ENCODE assay signal across 1 cellular context in the genomic region with DNA sequence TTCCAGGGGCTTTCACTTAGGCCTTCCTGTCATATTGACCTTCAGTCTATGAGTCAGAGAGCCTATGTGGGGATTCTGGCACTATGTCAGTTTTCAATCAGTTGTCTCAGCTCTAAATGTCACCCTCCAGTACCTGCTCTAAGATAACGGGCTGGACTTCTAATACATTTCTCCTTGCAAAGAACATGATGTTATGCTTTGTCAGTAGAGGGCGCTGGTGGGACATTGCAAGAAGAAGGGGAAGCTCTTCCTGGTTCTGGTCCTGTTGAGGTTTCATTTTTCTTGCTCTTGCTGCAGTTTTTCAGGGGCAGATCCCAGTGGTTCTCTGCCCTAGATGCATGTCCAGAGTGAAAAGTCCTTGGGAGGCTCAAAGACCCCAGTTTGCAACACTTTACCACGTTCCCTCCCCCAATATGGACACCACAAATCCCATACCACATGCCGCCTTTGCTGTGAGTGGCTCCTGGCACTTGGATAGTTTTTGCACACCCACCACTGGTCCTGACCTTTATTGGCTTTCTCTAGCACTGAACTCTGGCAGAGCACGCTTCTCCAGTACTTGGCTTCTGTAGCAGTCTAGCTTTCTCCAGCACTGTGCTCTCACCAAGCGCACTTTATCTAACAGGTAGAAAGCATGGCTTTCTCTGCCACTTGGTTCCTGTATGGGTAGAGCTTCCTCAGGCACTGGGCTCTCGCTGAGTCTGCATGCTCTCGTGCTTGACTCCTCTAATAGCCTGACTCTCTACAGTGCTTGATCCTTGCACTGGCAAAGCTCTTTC.
TF ChIP-seq lines count a peak whose summit lies in the region.

No MANE protein-coding gene starts in this region.

TF ChIP-seq in HepG2, 621 proteins besides CTCF, POLR2A, EP300 and RAD21 (continued from another document and continues in another):
- TF ChIP-seq GLI4 (CRISPR knock-in tag; IDR thresholded peaks at IDR 0.05; ENCODE audit: borderline replicate concordance): no peak
- no peak for TF ChIP-seq XBP1 (CRISPR knock-in tag; IDR thresholded peaks at IDR 0.05)
- peak; percentile 63 for TF ChIP-seq TGIF2 (CRISPR knock-in tag; IDR thresholded peaks at IDR 0.05)
- no peak for TF ChIP-seq ARNT2 (CRISPR knock-in tag; IDR thresholded peaks at IDR 0.05; ENCODE audit: low read depth)
- peak; percentile 19 for TF ChIP-seq NCOA2 (CRISPR knock-in tag; IDR thresholded peaks at IDR 0.05)
- TF ChIP-seq POLR2AphosphoS5 (IDR thresholded peaks at IDR 0.05; ENCODE audit: low read depth, low read length): peak; percentile 65
- no peak for TF ChIP-seq ZNF629 (CRISPR knock-in tag; conservative IDR thresholded peaks at IDR 0.05)
- TF ChIP-seq REPIN1 (CRISPR knock-in tag; IDR thresholded peaks at IDR 0.05; ENCODE audit: borderline replicate concordance, low read depth): peak; percentile 61; the same call in 1 of the 2 replicates
- no peak for TF ChIP-seq ZNF512 (CRISPR knock-in tag; IDR thresholded peaks at IDR 0.05)
- TF ChIP-seq NFE2L2 (IDR thresholded peaks at IDR 0.05; ENCODE audit: low read length): no peak
- no peak for TF ChIP-seq HNRNPK (IDR thresholded peaks at IDR 0.05; ENCODE audit: low read depth, low read length, poor library complexity, severe bottlenecking)
- TF ChIP-seq, protein P1, sequence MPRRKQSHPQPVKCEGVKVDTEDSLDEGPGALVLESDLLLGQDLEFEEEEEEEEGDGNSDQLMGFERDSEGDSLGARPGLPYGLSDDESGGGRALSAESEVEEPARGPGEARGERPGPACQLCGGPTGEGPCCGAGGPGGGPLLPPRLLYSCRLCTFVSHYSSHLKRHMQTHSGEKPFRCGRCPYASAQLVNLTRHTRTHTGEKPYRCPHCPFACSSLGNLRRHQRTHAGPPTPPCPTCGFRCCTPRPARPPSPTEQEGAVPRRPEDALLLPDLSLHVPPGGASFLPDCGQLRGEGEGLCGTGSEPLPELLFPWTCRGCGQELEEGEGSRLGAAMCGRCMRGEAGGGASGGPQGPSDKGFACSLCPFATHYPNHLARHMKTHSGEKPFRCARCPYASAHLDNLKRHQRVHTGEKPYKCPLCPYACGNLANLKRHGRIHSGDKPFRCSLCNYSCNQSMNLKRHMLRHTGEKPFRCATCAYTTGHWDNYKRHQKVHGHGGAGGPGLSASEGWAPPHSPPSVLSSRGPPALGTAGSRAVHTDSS (CRISPR knock-in tag; conservative IDR thresholded peaks at IDR 0.05): no peak
- no peak for TF ChIP-seq PLRG1 (conservative IDR thresholded peaks at IDR 0.05)
- peak; percentile 28; the same call in 1 of the 2 replicates for TF ChIP-seq ZMYM3 (CRISPR knock-in tag; IDR thresholded peaks at IDR 0.05)
- no peak; the same call in 1 of the 2 replicates for TF ChIP-seq HNF4A (CRISPR knock-in tag; IDR thresholded peaks at IDR 0.05)
- TF ChIP-seq PHF20 (CRISPR knock-in tag; IDR thresholded peaks at IDR 0.05): no peak; the same call in 1 of the 2 replicates
- no peak for TF ChIP-seq CCDC6 (CRISPR knock-in tag; IDR thresholded peaks at IDR 0.05)
- TF ChIP-seq CSRNP1 (CRISPR knock-in tag; IDR thresholded peaks at IDR 0.05): no peak
- TF ChIP-seq SATB2 (CRISPR knock-in tag; IDR thresholded peaks at IDR 0.05): no peak
- TF ChIP-seq, protein P2, sequence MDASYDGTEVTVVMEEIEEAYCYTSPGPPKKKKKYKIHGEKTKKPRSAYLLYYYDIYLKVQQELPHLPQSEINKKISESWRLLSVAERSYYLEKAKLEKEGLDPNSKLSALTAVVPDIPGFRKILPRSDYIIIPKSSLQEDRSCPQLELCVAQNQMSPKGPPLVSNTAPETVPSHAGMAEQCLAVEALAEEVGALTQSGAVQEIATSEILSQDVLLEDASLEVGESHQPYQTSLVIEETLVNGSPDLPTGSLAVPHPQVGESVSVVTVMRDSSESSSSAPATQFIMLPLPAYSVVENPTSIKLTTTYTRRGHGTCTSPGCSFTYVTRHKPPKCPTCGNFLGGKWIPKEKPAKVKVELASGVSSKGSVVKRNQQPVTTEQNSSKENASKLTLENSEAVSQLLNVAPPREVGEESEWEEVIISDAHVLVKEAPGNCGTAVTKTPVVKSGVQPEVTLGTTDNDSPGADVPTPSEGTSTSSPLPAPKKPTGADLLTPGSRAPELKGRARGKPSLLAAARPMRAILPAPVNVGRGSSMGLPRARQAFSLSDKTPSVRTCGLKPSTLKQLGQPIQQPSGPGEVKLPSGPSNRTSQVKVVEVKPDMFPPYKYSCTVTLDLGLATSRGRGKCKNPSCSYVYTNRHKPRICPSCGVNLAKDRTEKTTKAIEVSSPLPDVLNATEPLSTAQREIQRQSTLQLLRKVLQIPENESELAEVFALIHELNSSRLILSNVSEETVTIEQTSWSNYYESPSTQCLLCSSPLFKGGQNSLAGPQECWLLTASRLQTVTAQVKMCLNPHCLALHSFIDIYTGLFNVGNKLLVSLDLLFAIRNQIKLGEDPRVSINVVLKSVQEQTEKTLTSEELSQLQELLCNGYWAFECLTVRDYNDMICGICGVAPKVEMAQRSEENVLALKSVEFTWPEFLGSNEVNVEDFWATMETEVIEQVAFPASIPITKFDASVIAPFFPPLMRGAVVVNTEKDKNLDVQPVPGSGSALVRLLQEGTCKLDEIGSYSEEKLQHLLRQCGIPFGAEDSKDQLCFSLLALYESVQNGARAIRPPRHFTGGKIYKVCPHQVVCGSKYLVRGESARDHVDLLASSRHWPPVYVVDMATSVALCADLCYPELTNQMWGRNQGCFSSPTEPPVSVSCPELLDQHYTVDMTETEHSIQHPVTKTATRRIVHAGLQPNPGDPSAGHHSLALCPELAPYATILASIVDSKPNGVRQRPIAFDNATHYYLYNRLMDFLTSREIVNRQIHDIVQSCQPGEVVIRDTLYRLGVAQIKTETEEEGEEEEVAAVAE (CRISPR knock-in tag; IDR thresholded peaks at IDR 0.05; ENCODE audit: borderline replicate concordance): no peak
- peak; percentile 30; the same call in 1 of the 2 replicates for TF ChIP-seq ZNF331 (CRISPR knock-in tag; IDR thresholded peaks at IDR 0.05)
- TF ChIP-seq PRDM4 (CRISPR knock-in tag; IDR thresholded peaks at IDR 0.05; ENCODE audit: borderline replicate concordance): no peak
- TF ChIP-seq ZNF264 (CRISPR knock-in tag; IDR thresholded peaks at IDR 0.05): no peak
- no peak for TF ChIP-seq SOX6 (IDR thresholded peaks at IDR 0.05)
- peak; percentile 67 for TF ChIP-seq SOX6 (CRISPR knock-in tag; IDR thresholded peaks at IDR 0.05)
- TF ChIP-seq RXRA (CRISPR knock-in tag; IDR thresholded peaks at IDR 0.05): no peak
- TF ChIP-seq NR2F1 (CRISPR knock-in tag; IDR thresholded peaks at IDR 0.05): peak in 1 of 2 experiments; percentile 45; a peak in 1 of 4 replicates
- peak; percentile 83 to 93; a peak in 3 of 4 replicates for TF ChIP-seq HMGXB4 (CRISPR knock-in tag; IDR thresholded peaks at IDR 0.05; ENCODE audit: borderline replicate concordance in 1 of 2, low read depth in 1 of 2)
- peak; percentile 79 for TF ChIP-seq DNMT1 (CRISPR knock-in tag; IDR thresholded peaks at IDR 0.05)
- TF ChIP-seq ZNF766 (CRISPR knock-in tag; IDR thresholded peaks at IDR 0.05; ENCODE audit: borderline replicate concordance): no peak
- TF ChIP-seq MBD4 (IDR thresholded peaks at IDR 0.05; ENCODE audit: borderline replicate concordance, low read length): no peak
- TF ChIP-seq NR2F2 (IDR thresholded peaks at IDR 0.05; ENCODE audit: borderline replicate concordance, low read depth): peak; percentile 15; the same call in 1 of the 2 replicates
- TF ChIP-seq, protein P3, sequence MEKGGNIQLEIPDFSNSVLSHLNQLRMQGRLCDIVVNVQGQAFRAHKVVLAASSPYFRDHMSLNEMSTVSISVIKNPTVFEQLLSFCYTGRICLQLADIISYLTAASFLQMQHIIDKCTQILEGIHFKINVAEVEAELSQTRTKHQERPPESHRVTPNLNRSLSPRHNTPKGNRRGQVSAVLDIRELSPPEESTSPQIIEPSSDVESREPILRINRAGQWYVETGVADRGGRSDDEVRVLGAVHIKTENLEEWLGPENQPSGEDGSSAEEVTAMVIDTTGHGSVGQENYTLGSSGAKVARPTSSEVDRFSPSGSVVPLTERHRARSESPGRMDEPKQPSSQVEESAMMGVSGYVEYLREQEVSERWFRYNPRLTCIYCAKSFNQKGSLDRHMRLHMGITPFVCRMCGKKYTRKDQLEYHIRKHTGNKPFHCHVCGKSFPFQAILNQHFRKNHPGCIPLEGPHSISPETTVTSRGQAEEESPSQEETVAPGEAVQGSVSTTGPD (CRISPR knock-in tag; IDR thresholded peaks at IDR 0.05): no peak
- TF ChIP-seq KLF15 (CRISPR knock-in tag; IDR thresholded peaks at IDR 0.05; ENCODE audit: borderline replicate concordance): no peak
- no peak; the same call in 1 of the 2 replicates for TF ChIP-seq TOPORS (CRISPR knock-in tag; IDR thresholded peaks at IDR 0.05)
- TF ChIP-seq MTERF4 (CRISPR knock-in tag; IDR thresholded peaks at IDR 0.05): no peak
- TF ChIP-seq, protein P4, sequence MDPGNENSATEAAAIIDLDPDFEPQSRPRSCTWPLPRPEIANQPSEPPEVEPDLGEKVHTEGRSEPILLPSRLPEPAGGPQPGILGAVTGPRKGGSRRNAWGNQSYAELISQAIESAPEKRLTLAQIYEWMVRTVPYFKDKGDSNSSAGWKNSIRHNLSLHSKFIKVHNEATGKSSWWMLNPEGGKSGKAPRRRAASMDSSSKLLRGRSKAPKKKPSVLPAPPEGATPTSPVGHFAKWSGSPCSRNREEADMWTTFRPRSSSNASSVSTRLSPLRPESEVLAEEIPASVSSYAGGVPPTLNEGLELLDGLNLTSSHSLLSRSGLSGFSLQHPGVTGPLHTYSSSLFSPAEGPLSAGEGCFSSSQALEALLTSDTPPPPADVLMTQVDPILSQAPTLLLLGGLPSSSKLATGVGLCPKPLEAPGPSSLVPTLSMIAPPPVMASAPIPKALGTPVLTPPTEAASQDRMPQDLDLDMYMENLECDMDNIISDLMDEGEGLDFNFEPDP (CRISPR knock-in tag; conservative IDR thresholded peaks at IDR 0.05): 0 out of 2 replicates have a peak, but pooled peaks have one; percentile 89
- no peak; the same call in 1 of the 2 replicates for TF ChIP-seq ZNF709 (CRISPR knock-in tag; IDR thresholded peaks at IDR 0.05)
- no peak for TF ChIP-seq ONECUT2 (CRISPR knock-in tag; IDR thresholded peaks at IDR 0.05)
- no peak; the same call in 1 of the 2 replicates for TF ChIP-seq ZNF775 (CRISPR knock-in tag; IDR thresholded peaks at IDR 0.05; ENCODE audit: borderline replicate concordance)
- TF ChIP-seq ZNF253 (CRISPR knock-in tag; IDR thresholded peaks at IDR 0.05; ENCODE audit: borderline replicate concordance): no peak
- no peak for TF ChIP-seq ZFP82 (CRISPR knock-in tag; IDR thresholded peaks at IDR 0.05; ENCODE audit: borderline replicate concordance)
- TF ChIP-seq SMYD3 (CRISPR knock-in tag; IDR thresholded peaks at IDR 0.05): 0 out of 2 replicates have a peak, but pooled peaks have one; percentile 72
- no peak for TF ChIP-seq RFX5 (IDR thresholded peaks at IDR 0.05; ENCODE audit: low read depth, low read length)
